Comparison of ENCODE assay signal across 8 cellular contexts in genomic region chr12:46364777-46365580, GRCh38. TPM values are rescaled to one million over a fixed set of nuclear protein-coding genes. Genes with fewer than 3 reads are reported as not detected.
DNase-seq lines count a peak whose midpoint lies in the region; ATAC-seq and TF ChIP-seq lines count a peak whose summit lies in the region.
"Had no signal": no experiment of that assay in that cellular context is flagged by ENCODE, and none has a peak within 500 bp of the region (broad histone marks: within the 10 kb centered on the region; RNA-seq: fewer than 3 reads in every experiment).

No MANE protein-coding gene starts in this region.

- ATAC-seq in activated naive CD8-positive, alpha-beta T cell treated with anti-CD3 and anti-CD28 coated beads, Interleukin-2, amount 50 U/mL, for 24 hours = no peak
- no peak for ATAC-seq in activated CD4-positive, CD25-positive, alpha-beta regulatory T cell treated with anti-CD3 and anti-CD28 coated beads, Interleukin-2, amount 50 U/mL, for 24 hours
- no peak for ATAC-seq in GM18870 (IDR thresholded peaks at IDR 0.05; ENCODE audit: unreplicated experiment)

- H3K4me3 Mint-ChIP-seq in HFFc6 = peak overlapping the region; percentile 99
- H3K4me3 Mint-ChIP-seq in activated naive CD8-positive, alpha-beta T cell treated with anti-CD3 and anti-CD28 coated beads, Interleukin-2, amount 50 U/mL, for 24 hours = no peak overlapping the region

- peak overlapping the region; percentile 99 for H3K27ac Mint-ChIP-seq in HFFc6
- peak overlapping the region; percentile 24 for H3K27ac Mint-ChIP-seq in activated naive CD8-positive, alpha-beta T cell treated with anti-CD3 and anti-CD28 coated beads, Interleukin-2, amount 50 U/mL, for 24 hours

- peak; percentile 76 for DNase-seq in HFFc6
- no peak for DNase-seq in activated naive CD8-positive, alpha-beta T cell treated with anti-CD3 and anti-CD28 coated beads, Interleukin-2, amount 50 U/mL, for 24 hours
- DNase-seq in left ventricle myocardium inferior = no peak
- peak; percentile 84 for DNase-seq in stomach
- no peak for DNase-seq in NCI-H1417 (lab: John Stamatoyannopoulos, UW)

- no peak for TF ChIP-seq EP300 in stomach (IDR thresholded peaks at IDR 0.05)

- peaks cover 92% of the 10 kb centered on the region for H3K36me3 Mint-ChIP-seq in HFFc6 (ENCODE audit: low read depth)
- peaks cover 92% of the 10 kb centered on the region for H3K36me3 Mint-ChIP-seq in activated naive CD8-positive, alpha-beta T cell treated with anti-CD3 and anti-CD28 coated beads, Interleukin-2, amount 50 U/mL, for 24 hours (ENCODE audit: low read depth)

- H3K4me1 ChIP-seq in left ventricle myocardium inferior (peaks cover 100% of the 10 kb centered on the region), stomach (peaks cover 80 to 100% (median 85%) of the 10 kb centered on the region in 4 donors)

- no peak for TF ChIP-seq CTCF in HFFc6 (IDR thresholded peaks at IDR 0.05)
- TF ChIP-seq CTCF in left ventricle myocardium inferior (IDR thresholded peaks at IDR 0.05; ENCODE audit: borderline replicate concordance) = no peak
- TF ChIP-seq CTCF in stomach (IDR thresholded peaks at IDR 0.05) = no peak

- peak overlapping the region; percentile 98 for H3K27ac ChIP-seq in left ventricle myocardium inferior (replicated peaks)
- peak overlapping the region in 4 of 5 donors; percentile 35 to 100 (median 99) for H3K27ac ChIP-seq in stomach

- peaks cover 82% of the 10 kb centered on the region for H3K4me1 Mint-ChIP-seq in HFFc6 (ENCODE audit: low read depth)
- H3K4me1 Mint-ChIP-seq in activated naive CD8-positive, alpha-beta T cell treated with anti-CD3 and anti-CD28 coated beads, Interleukin-2, amount 50 U/mL, for 24 hours = peaks cover 90% of the 10 kb centered on the region

- H3K9me3 Mint-ChIP-seq in HFFc6 = peaks cover 9% of the 10 kb centered on the region
- H3K9me3 Mint-ChIP-seq in activated naive CD8-positive, alpha-beta T cell treated with anti-CD3 and anti-CD28 coated beads, Interleukin-2, amount 50 U/mL, for 24 hours = no peaks in the 10 kb centered on the region

- H3K4me3 ChIP-seq in left ventricle myocardium inferior (peak overlapping the region; percentile 94), stomach (peak overlapping the region in 2 of 4 donors; percentile 94 to 98)
- H3K4me3 ChIP-seq: HAP-1 had no signal

- no peak for TF ChIP-seq POLR2A in stomach (IDR thresholded peaks at IDR 0.05)

- 15 to 30% (median 23%) methylated on average over 3 of the region's 3 CpGs for WGBS in stomach, 5 donors

- intact Hi-C loops in left ventricle myocardium inferior (cut with micrococcal nuclease) = loop anchor here (10.0 kb wide), 1 partner anchor 300 kb away; no protein-coding TSS in a partner anchor
- intact Hi-C loops in stomach (cut with DNase I; ENCODE audit: low total_unique reads) = no loop called here

- no peaks in the 10 kb centered on the region for H3K27me3 ChIP-seq in left ventricle myocardium inferior (ENCODE audit: low read depth)
- no peaks in the 10 kb centered on the region for H3K27me3 ChIP-seq in stomach

- peaks cover 50% of the 10 kb centered on the region for H3K27me3 Mint-ChIP-seq in HFFc6 (ENCODE audit: insufficient read depth)
- no peaks in the 10 kb centered on the region for H3K27me3 Mint-ChIP-seq in activated naive CD8-positive, alpha-beta T cell treated with anti-CD3 and anti-CD28 coated beads, Interleukin-2, amount 50 U/mL, for 24 hours

- H3K9me3 ChIP-seq in left ventricle myocardium inferior (replicated peaks) = no peaks in the 10 kb centered on the region
- H3K9me3 ChIP-seq in stomach = no peaks in the 10 kb centered on the region
- H3K9me3 ChIP-seq: HAP-1 had no signal

- peaks cover 99% of the 10 kb centered on the region for H3K36me3 ChIP-seq in left ventricle myocardium inferior
- H3K36me3 ChIP-seq in stomach = peaks cover 93 to 100% (median 100%) of the 10 kb centered on the region in 4 donors

RNA-seq across cellular contexts. Expression of gene SLC38A2, which starts 7.6 kb away (rescaled TPM):
- total RNA-seq in HFFc6 (2021; fragmentation: NEBNext Ultra II Directional; extraction: Animal tissue kit (Norgen Biotek cat#: 25700)) = 1,000 to 10,000 TPM in 2 of 6 experiments, 100 to 1,000 TPM in 4; 787 to 1,148 (median 975) TPM
- 129 TPM for total RNA-seq in left ventricle myocardium inferior
- total RNA-seq in stomach = 100 to 1,000 TPM; 141 to 716 (median 250) TPM
- polyA plus RNA-seq in stomach = 10 to 100 TPM; 26.6 to 88.6 (median 27.2) TPM

Comparison
In these comparisons a context has a peak if more than half of its experiments do, and no peak if none do; other contexts are left out.
1. DNase-seq: peak in HFFc6 (single experiment) and stomach (single experiment); none in activated naive CD8-positive, alpha-beta T cell treated with anti-CD3 and anti-CD28 coated beads, Interleukin-2, amount 50 U/mL, for 24 hours (single experiment), left ventricle myocardium inferior (single experiment) and NCI-H1417 (0 of 3).